In the genomic region with DNA sequence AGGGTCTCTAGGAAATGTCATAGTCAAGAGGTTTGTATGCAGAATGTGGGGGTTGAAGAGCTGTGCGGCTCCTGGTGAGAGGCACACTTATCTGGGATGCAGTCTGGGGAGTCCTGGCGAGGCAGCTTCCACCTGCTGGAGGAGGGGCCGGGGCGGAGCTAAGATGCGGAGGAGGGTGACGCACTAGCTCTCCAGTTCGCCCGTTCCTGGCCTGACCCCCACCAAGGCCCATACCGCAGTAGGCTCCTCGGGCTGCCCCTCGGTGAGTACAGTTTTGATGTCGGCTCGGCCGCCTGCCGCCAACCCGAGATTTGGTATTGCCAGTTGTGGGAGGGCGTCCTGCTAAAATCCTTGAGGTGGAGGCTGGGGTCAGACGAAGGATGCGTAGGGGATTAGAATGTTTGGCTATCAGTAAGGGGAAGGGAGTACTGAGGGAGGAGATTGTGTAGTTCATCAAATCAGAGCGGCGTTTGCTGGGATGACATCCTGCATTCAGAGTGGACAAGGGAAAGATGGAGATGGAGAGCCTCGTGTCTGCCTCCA, we compare ENCODE assay signal across 8 cellular contexts. TPM values are rescaled to one million over a fixed set of nuclear protein-coding genes. Genes with fewer than 3 reads are reported as not detected.
A peak's percentile ranks its signal among the peaks of the same experiment; 100 is the strongest.
DNase-seq lines count a peak whose midpoint lies in the region; ATAC-seq and TF ChIP-seq lines count a peak whose summit lies in the region.

A gene with protein sequence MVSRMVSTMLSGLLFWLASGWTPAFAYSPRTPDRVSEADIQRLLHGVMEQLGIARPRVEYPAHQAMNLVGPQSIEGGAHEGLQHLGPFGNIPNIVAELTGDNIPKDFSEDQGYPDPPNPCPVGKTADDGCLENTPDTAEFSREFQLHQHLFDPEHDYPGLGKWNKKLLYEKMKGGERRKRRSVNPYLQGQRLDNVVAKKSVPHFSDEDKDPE (plus strand): TSS at position 194 of the 543 bp plus-strand sequence. CDS start 1,883 bp downstream, outside the sequence.

- dilution Hi-C loops in mammary epithelial cell (cut with HindIII; ENCODE audit: low sequenced_read_pairs) = no loop called here

- no peak within 1 kb of the TSS for H3K9ac ChIP-seq in mammary epithelial cell (ENCODE audit: insufficient read depth, low read length)

- POLR2A ChIA-PET in AG04450 (lab: Yijun Ruan, JAX) = interaction anchor here (0.6 kb wide), 1 partner anchor 21 kb away, joined by 3 read pairs; no protein-coding TSS in a partner anchor

- TF ChIP-seq CTCF in AG04450 (IDR thresholded peaks at IDR 0.05; ENCODE audit: low read depth, low read length) (no peak), mammary epithelial cell (conservative IDR thresholded peaks at IDR 0.05 in 1 of 2, IDR thresholded peaks at IDR 0.05 in 1 of 2; ENCODE audit: extremely low read depth in 1 of 2, insufficient read depth in 1 of 2, low read depth in 1 of 2, low read length in 2 of 2) (no peak)

- CTCF ChIA-PET in AG04450 (lab: Charles Lee) = interaction anchor here (3.5 to 5.0 kb wide), 2 partner anchors 9 to 21 kb away, joined by 24 to 30 read pairs; no protein-coding TSS in a partner anchor
- CTCF ChIA-PET in mammary epithelial cell (lab: Charles Lee; ENCODE audit: low non-redundant PET) = no interaction called here

- DNase-seq in AG04450 (ENCODE audit: low read depth, low spot score) (no peak), NCI-H128 (lab: John Stamatoyannopoulos, UW; ENCODE audit: unreplicated experiment) (peak; percentile 24), mammary epithelial cell (no peak), left kidney (ENCODE audit: low read depth, low spot score) (peak; percentile 93), foreskin melanocyte (no peak)
- DNase-seq in activated effector memory CD4-positive, alpha-beta T cell treated with anti-CD3 and anti-CD28 coated beads, Interleukin-2, amount 50 U/mL, for 16 hours = no peak

- H3K4me1 ChIP-seq in mammary epithelial cell (ENCODE audit: insufficient read depth, low read length) = peaks cover 24% of the 10 kb centered on the region

- no peak within 1 kb of the TSS for H3K27ac ChIP-seq in AG04450 (ENCODE audit: low read depth, low read length)
- no peak within 1 kb of the TSS for H3K27ac ChIP-seq in mammary epithelial cell (ENCODE audit: insufficient read depth, low read depth, low read length)

- peaks cover 13% of the 10 kb centered on the region for H3K36me3 ChIP-seq in mammary epithelial cell (ENCODE audit: insufficient read depth, low read length)

- H3K9me3 ChIP-seq in AG04450 (ENCODE audit: control insufficient read depth, insufficient read depth, low read length) (no peaks in the 10 kb centered on the region), mammary epithelial cell (replicated peaks; ENCODE audit: insufficient read depth, low read length) (no peaks in the 10 kb centered on the region)

- BruUV-seq in mammary epithelial cell (replicated peaks; lab: Mats Ljungman, UMichigan) = no TSS peak

- WGBS in mammary epithelial cell (ENCODE audit: low coverage, missing lambda C conversion rate) = 25% methylated on average over 16 of the region's 22 CpGs

- peak within 1 kb of the TSS; percentile 44 for H3K4me2 ChIP-seq in mammary epithelial cell (ENCODE audit: insufficient read depth, low read depth, low read length)

- no peaks in the 10 kb centered on the region for H3K27me3 ChIP-seq in AG04450 (ENCODE audit: control insufficient read depth, insufficient read depth, low read length)
- H3K27me3 ChIP-seq in mammary epithelial cell (ENCODE audit: insufficient read depth, low read length) = no peaks in the 10 kb centered on the region

- no peak for ATAC-seq in GM21526 (IDR thresholded peaks at IDR 0.05; ENCODE audit: low FRiP score, unreplicated experiment)
- no peak for ATAC-seq in GM19328 (IDR thresholded peaks at IDR 0.05; ENCODE audit: unreplicated experiment)

- H2AFZ ChIP-seq in mammary epithelial cell (ENCODE audit: low read depth, low read length) = peak within 1 kb of the TSS; percentile 85

- no peaks in the 10 kb centered on the region for H3K79me2 ChIP-seq in mammary epithelial cell (ENCODE audit: insufficient read depth, low read length)

- no peaks in the 10 kb centered on the region for H4K20me1 ChIP-seq in mammary epithelial cell (ENCODE audit: insufficient read depth, low read length)

- in situ Hi-C loops in mammary epithelial cell (cut with MboI; ENCODE audit: low sequenced_read_pairs in 2 of 2) = loop anchor here in 1 of 2 donors (10.0 kb wide), 1 partner anchor 493 kb away; no protein-coding TSS in a partner anchor

- peak within 1 kb of the TSS; percentile 50 for H3K4me3 ChIP-seq in AG04450 (ENCODE audit: low read depth, low read length)
- peak within 1 kb of the TSS in 1 of 3 experiments; percentile 31 for H3K4me3 ChIP-seq in mammary epithelial cell (replicated peaks in 1 of 3; ENCODE audit: insufficient read depth in 1 of 3, low read depth in 2 of 3, low read length in 3 of 3)

- intact Hi-C loops in mammary epithelial cell (cut with micrococcal nuclease) = no loop called here

RNA-seq across cellular contexts. Expression of the gene that starts here (rescaled TPM):
- polyA plus RNA-seq in AG04450 (2011; rRNA removed) (39.2 and 44.4 TPM in 2 replicates), mammary epithelial cell (3.0 TPM)
- 7.2 and 11.0 TPM in 2 replicates for polyA minus RNA-seq in AG04450 (2011; rRNA and poly(A)+ RNA removed)
- total RNA-seq in mammary epithelial cell = 10 to 100 TPM in 1 of 2 donors, 1 to 10 TPM in 1; 1.8 to 39.8 TPM
- polyA minus RNA-seq in mammary epithelial cell = not detected

Comparison
In these comparisons a context has a peak if more than half of its experiments do, and no peak if none do; other contexts are left out.
1. DNase-seq: peak in NCI-H128 (single experiment) and left kidney (single experiment); none in AG04450 (single experiment), mammary epithelial cell (single experiment), foreskin melanocyte (single experiment) and activated effector memory CD4-positive, alpha-beta T cell treated with anti-CD3 and anti-CD28 coated beads, Interleukin-2, amount 50 U/mL, for 16 hours (single experiment).